Comparison of ENCODE assay signal across 31 cellular contexts in genomic region chr16:2591476-2592240, GRCh38. TPM values are rescaled to one million over a fixed set of nuclear protein-coding genes. Genes with fewer than 3 reads are reported as not detected.
A peak's percentile ranks its signal among the peaks of the same experiment; 100 is the strongest.
DNase-seq lines count a peak whose midpoint lies in the region; ATAC-seq, FAIRE-seq and TF ChIP-seq lines count a peak whose summit lies in the region.
"Had no signal": no experiment of that assay in that cellular context is flagged by ENCODE, and none has a peak within 500 bp of the region (broad histone marks: within the 10 kb centered on the region; RNA-seq: fewer than 3 reads in every experiment).

No MANE protein-coding gene starts in this region.

- POLR2A ChIA-PET in CD4-positive, alpha-beta memory T cell (lab: Charles Lee; ENCODE audit: partially characterized antibody): no interaction called here

- ATAC-seq in GM21367 (IDR thresholded peaks at IDR 0.05; ENCODE audit: unreplicated experiment): no peak
- ATAC-seq: A549, pancreas, sciatic nerve had no signal

- H3K4me3 ChIP-seq in CD4-positive, alpha-beta memory T cell (ENCODE audit: low read length in 2 of 2): no peak overlapping the region
- H3K4me3 ChIP-seq in endodermal cell (ENCODE audit: low read length): no peak overlapping the region
- H3K4me3 ChIP-seq in small intestine (ENCODE audit: low read depth in 1 of 2, low read length in 2 of 2): no peak overlapping the region
- H3K4me3 ChIP-seq: A549, GM23248, left ventricle myocardium inferior, pancreas, stomach, tibial artery had no signal

- H3K27me3 ChIP-seq in CD4-positive, alpha-beta memory T cell (ENCODE audit: insufficient read depth, low read length): no peaks in the 10 kb centered on the region
- no peaks in the 10 kb centered on the region for H3K27me3 ChIP-seq in endodermal cell (ENCODE audit: control insufficient read depth, insufficient read depth, low read length, poor library complexity, severe bottlenecking)
- no peaks in the 10 kb centered on the region for H3K27me3 ChIP-seq in small intestine (ENCODE audit: control insufficient read depth in 2 of 2, insufficient read depth in 2 of 2, low read length in 2 of 2)
- H3K27me3 ChIP-seq: pancreas, stomach, tibial artery had no signal

- no peak for FAIRE-seq in small intestine (lab: Jason Lieb, UNC)
- FAIRE-seq: A549, pancreas had no signal

- no peak overlapping the region for H3K4me3 Mint-ChIP-seq in activated T-cell treated with anti-CD3 and anti-CD28 coated beads, Interleukin-2, amount 50 U/mL, for 24 hours
- H3K4me3 Mint-ChIP-seq in CD4-positive, alpha-beta memory T cell: no peak overlapping the region
- no peak overlapping the region for H3K4me3 Mint-ChIP-seq in endodermal cell
- H3K4me3 Mint-ChIP-seq: HFFc6; naive B cell; T-helper 2 cell treated with Interferon-gamma antibody and Interleukin-4, amounts not matched to agents 5 μg/mL and 100 μg/mL, for 36 hours had no signal

- no peak overlapping the region for H3K9ac ChIP-seq in endodermal cell (ENCODE audit: extremely low read depth, low read length, poor library complexity, severe bottlenecking)
- H3K9ac ChIP-seq: GM23248 had no signal

- WGBS in endodermal cell (ENCODE audit: insufficient coverage in 1 of 2, insufficient read length in 1 of 2), 2 experiments: 92 to 98% methylated on average over 5 to 15 of the region's 15 CpGs
- 96 to 97% (median 97%) methylated on average over 15 of the region's 15 CpGs for WGBS in small intestine, 3 donors

- peaks cover 7% of the 10 kb centered on the region for H3K4me1 ChIP-seq in CD4-positive, alpha-beta memory T cell (ENCODE audit: insufficient read depth, low read length)
- H3K4me1 ChIP-seq in endodermal cell (ENCODE audit: control insufficient read depth, insufficient read depth, low read length): no peaks in the 10 kb centered on the region
- H3K4me1 ChIP-seq in small intestine (ENCODE audit: control insufficient read depth in 2 of 2, insufficient read depth in 1 of 2, low read depth in 1 of 2, low read length in 1 of 2): no peaks in the 10 kb centered on the region
- H3K4me1 ChIP-seq: A549, Caco-2, pancreas had no signal

- H3K27ac Mint-ChIP-seq in activated T-cell treated with anti-CD3 and anti-CD28 coated beads, Interleukin-2, amount 50 U/mL, for 24 hours: peak overlapping the region; percentile 77
- H3K27ac Mint-ChIP-seq in CD4-positive, alpha-beta memory T cell: peak overlapping the region in 4 of 7 donors; percentile 27 to 84 (median 51)
- peak overlapping the region; percentile 78 for H3K27ac Mint-ChIP-seq in endodermal cell
- H3K27ac Mint-ChIP-seq: HFFc6; T-helper 2 cell treated with Interferon-gamma antibody and Interleukin-4, amounts not matched to agents 5 μg/mL and 100 μg/mL, for 36 hours had no signal

- DNase-seq in activated T-cell treated with anti-CD3 and anti-CD28 coated beads, Interleukin-2, amount 50 U/mL, for 24 hours: no peak
- DNase-seq in activated T-cell treated with anti-CD3 and anti-CD28 coated beads for 4 hours: no peak
- no peak for DNase-seq in CD4-positive, alpha-beta memory T cell
- peak; percentile 21 for DNase-seq in endodermal cell
- peak; percentile 66 for DNase-seq in posterior vena cava (ENCODE audit: low spot score)
- DNase-seq in small intestine: no peak
- DNase-seq in NCI-H1930 (lab: John Stamatoyannopoulos, UW): no peak
- DNase-seq: activated CD4-positive, alpha-beta T cell treated with anti-CD3 and anti-CD28 coated beads, Interleukin-2, amount 50 U/mL, for 4 hours; Caco-2; cerebellar nuclear complex; DMS79; foreskin fibroblast; GF-D8; GM23248; HFFc6; hypothalamus; IMR-90; left ventricle myocardium inferior; naive B cell; NCI-H1048; NCI-H187 treated with DMSO at 0.1 percent for 48 hours; NCI-H526 treated with DMSO at 0.1 percent for 48 hours; RPMI8226; stimulated activated CD4-positive, alpha-beta T cell treated with anti-CD3 and anti-CD28 coated beads, Interleukin-15, amount 100 ng/mL, for 24 hours; stomach; tibial artery had no signal

- H3K36me3 Mint-ChIP-seq in activated T-cell treated with anti-CD3 and anti-CD28 coated beads, Interleukin-2, amount 50 U/mL, for 24 hours (ENCODE audit: low read depth): peaks cover 83% of the 10 kb centered on the region
- H3K36me3 Mint-ChIP-seq in CD4-positive, alpha-beta memory T cell: peaks cover 31 to 58% of the 10 kb centered on the region in 2 donors
- H3K36me3 Mint-ChIP-seq in endodermal cell (ENCODE audit: low read depth): peaks cover 50% of the 10 kb centered on the region

- H3K27me3 Mint-ChIP-seq in activated T-cell treated with anti-CD3 and anti-CD28 coated beads, Interleukin-2, amount 50 U/mL, for 24 hours: no peaks in the 10 kb centered on the region
- no peaks in the 10 kb centered on the region for H3K27me3 Mint-ChIP-seq in CD4-positive, alpha-beta memory T cell
- no peaks in the 10 kb centered on the region for H3K27me3 Mint-ChIP-seq in endodermal cell (ENCODE audit: insufficient read depth)
- H3K27me3 Mint-ChIP-seq: naive B cell had no signal

- CTCF ChIA-PET in CD4-positive, alpha-beta memory T cell (lab: Charles Lee; ENCODE audit: partially characterized antibody): no interaction called here

- no peak overlapping the region for H3K27ac ChIP-seq in CD4-positive, alpha-beta memory T cell (ENCODE audit: low read depth, low read length)
- H3K27ac ChIP-seq in endodermal cell (ENCODE audit: low read depth, low read length) (no peak overlapping the region), small intestine (ENCODE audit: low read depth in 1 of 2, low read length in 1 of 2) (no peak overlapping the region)
- H3K27ac ChIP-seq: A549, GM23248, left ventricle myocardium inferior, pancreas, stomach had no signal

- no peaks in the 10 kb centered on the region for H3K9me3 ChIP-seq in CD4-positive, alpha-beta memory T cell (ENCODE audit: control insufficient read depth in 1 of 2, low read length in 2 of 2)
- H3K9me3 ChIP-seq in endodermal cell (ENCODE audit: control insufficient read depth, low read length): no peaks in the 10 kb centered on the region
- no peaks in the 10 kb centered on the region for H3K9me3 ChIP-seq in small intestine (ENCODE audit: control insufficient read depth, low read depth)
- H3K9me3 ChIP-seq: A549, Caco-2, left ventricle myocardium inferior, pancreas, stomach, tibial artery had no signal

- H3K36me3 ChIP-seq in CD4-positive, alpha-beta memory T cell (ENCODE audit: insufficient read depth, low read length): peaks cover 47% of the 10 kb centered on the region
- H3K36me3 ChIP-seq in endodermal cell (ENCODE audit: control insufficient read depth, insufficient read depth, low read length) (peaks cover 33% of the 10 kb centered on the region), small intestine (ENCODE audit: control insufficient read depth in 2 of 2, insufficient read depth in 2 of 2, low read length in 2 of 2) (peaks cover 12 to 33% of the 10 kb centered on the region in 2 donors)

- no peaks in the 10 kb centered on the region for H3K9me3 Mint-ChIP-seq in activated T-cell treated with anti-CD3 and anti-CD28 coated beads, Interleukin-2, amount 50 U/mL, for 24 hours
- H3K9me3 Mint-ChIP-seq in CD4-positive, alpha-beta memory T cell: no peaks in the 10 kb centered on the region
- H3K9me3 Mint-ChIP-seq in endodermal cell: no peaks in the 10 kb centered on the region
- H3K9me3 Mint-ChIP-seq: HFFc6; naive B cell; T-helper 2 cell treated with Interferon-gamma antibody and Interleukin-4, amounts not matched to agents 5 μg/mL and 100 μg/mL, for 36 hours had no signal

- no peak for TF ChIP-seq CTCF in endodermal cell (conservative IDR thresholded peaks at IDR 0.05)

- intact Hi-C loops in CD4-positive, alpha-beta memory T cell (cut with micrococcal nuclease): no loop called here
- intact Hi-C loops in posterior vena cava (cut with DNase I): no loop called here

- H3K4me1 Mint-ChIP-seq in activated T-cell treated with anti-CD3 and anti-CD28 coated beads, Interleukin-2, amount 50 U/mL, for 24 hours (ENCODE audit: low read depth): peaks cover 42% of the 10 kb centered on the region
- H3K4me1 Mint-ChIP-seq in CD4-positive, alpha-beta memory T cell: peaks cover 8 to 21% (median 15%) of the 10 kb centered on the region in 4 donors
- no peaks in the 10 kb centered on the region for H3K4me1 Mint-ChIP-seq in endodermal cell

RNA-seq across cellular contexts. Expression of gene PDPK1, which starts 53.8 kb away (rescaled TPM):
- 10 to 100 TPM; 61.2 to 71.3 TPM for total RNA-seq in CD4-positive, alpha-beta memory T cell
- polyA plus RNA-seq in CD4-positive, alpha-beta memory T cell: 10 to 100 TPM; 26.4 to 42.1 TPM
- 10 to 100 TPM; 29.2 to 30.3 TPM for total RNA-seq in endodermal cell
- 19.6 TPM for polyA plus RNA-seq in endodermal cell (2013, experiment 1 of 2)
- 19.3 TPM for polyA plus RNA-seq in endodermal cell (2013, experiment 2 of 2)
- total RNA-seq in posterior vena cava: 10 to 100 TPM; 36.8 to 40.1 TPM
- polyA plus RNA-seq in small intestine: 10 to 100 TPM; 22.2 to 34.0 (median 30.4) TPM

Comparison
In these comparisons a context has a peak if more than half of its experiments do, and no peak if none do; other contexts are left out.
1. DNase-seq: peak in endodermal cell (single experiment) and posterior vena cava (single experiment); none in activated T-cell treated with anti-CD3 and anti-CD28 coated beads, Interleukin-2, amount 50 U/mL, for 24 hours (single experiment), activated T-cell treated with anti-CD3 and anti-CD28 coated beads for 4 hours (single experiment), CD4-positive, alpha-beta memory T cell (0 of 5), small intestine (single experiment) and NCI-H1930 (0 of 2).
2. Peak in every context shown above with its lines, with median percentiles within 50 percentile points of each other: H3K27ac Mint-ChIP-seq.